9 cellular contexts compared by ENCODE assay signal in the genomic region with DNA sequence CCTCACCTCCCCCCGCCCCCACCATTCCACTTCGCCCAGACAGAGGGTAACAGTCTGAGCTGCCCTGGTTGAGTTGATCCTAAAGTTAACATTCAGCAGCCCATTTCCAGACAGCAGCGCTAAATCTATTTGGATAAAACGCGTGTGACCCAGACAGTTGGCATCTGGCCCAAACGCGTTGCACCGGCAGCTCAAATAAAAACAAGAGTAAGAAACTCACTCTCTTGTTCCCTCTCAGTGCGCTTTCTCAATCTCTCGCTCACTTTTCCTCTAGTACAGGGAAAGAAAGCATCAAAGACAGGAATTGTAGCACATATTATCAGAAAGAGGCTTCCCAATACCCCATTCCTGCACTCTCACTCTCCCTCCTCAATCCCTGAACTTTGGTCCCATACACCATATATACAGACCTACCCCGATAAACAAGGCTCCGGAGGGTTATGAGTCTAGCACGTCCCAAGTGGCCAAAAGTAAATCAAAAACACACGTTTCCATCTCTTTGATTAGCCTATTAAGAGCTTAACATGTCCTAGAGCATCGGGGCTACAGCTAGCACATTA. TPM values are rescaled to one million over a fixed set of nuclear protein-coding genes. Genes with fewer than 3 reads are reported as not detected.
DNase-seq lines count a peak whose midpoint lies in the region; ATAC-seq, FAIRE-seq and TF ChIP-seq lines count a peak whose summit lies in the region.
"Had no signal": no experiment of that assay in that cellular context is flagged by ENCODE, and none has a peak within 500 bp of the region (broad histone marks: within the 10 kb centered on the region; RNA-seq: fewer than 3 reads in every experiment).

No MANE protein-coding gene starts in this region.

- peak overlapping the region; percentile 67 for H2AFZ ChIP-seq in GM23248

- H3K4me2 ChIP-seq in GM23248 (ENCODE audit: unreplicated experiment) = peak overlapping the region; percentile 100

- H3K36me3 Mint-ChIP-seq in type B pancreatic cell = no peaks in the 10 kb centered on the region

- no peak for TF ChIP-seq POLR2A in gastroesophageal sphincter (IDR thresholded peaks at IDR 0.05)

- peak overlapping the region; percentile 92 for H3K9ac ChIP-seq in GM23248

- H3K9me2 ChIP-seq in GM23248 (ENCODE audit: insufficient read depth) = no peaks in the 10 kb centered on the region

- H3K4me3 Mint-ChIP-seq in type B pancreatic cell = no peak overlapping the region

- H3K27me3 ChIP-seq in GM23248 (replicated peaks; ENCODE audit: insufficient read depth) = no peaks in the 10 kb centered on the region
- no peaks in the 10 kb centered on the region for H3K27me3 ChIP-seq in gastroesophageal sphincter
- peaks cover 51% of the 10 kb centered on the region for H3K27me3 ChIP-seq in neutrophil

- H3F3A ChIP-seq in GM23248 (ENCODE audit: insufficient read depth) = peaks cover 44% of the 10 kb centered on the region

- no peaks in the 10 kb centered on the region for H3K36me3 ChIP-seq in GM23248 (ENCODE audit: low read depth)
- no peaks in the 10 kb centered on the region for H3K36me3 ChIP-seq in gastroesophageal sphincter
- H3K36me3 ChIP-seq in neutrophil = no peaks in the 10 kb centered on the region

- H3K9me3 ChIP-seq in GM23248 (ENCODE audit: low read depth) (no peaks in the 10 kb centered on the region), gastroesophageal sphincter (no peaks in the 10 kb centered on the region), neutrophil (no peaks in the 10 kb centered on the region)

- H3K27me3 Mint-ChIP-seq in type B pancreatic cell = no peaks in the 10 kb centered on the region

- H3K79me2 ChIP-seq in GM23248 (ENCODE audit: insufficient read depth) = peaks cover 62% of the 10 kb centered on the region

- WGBS in GM23248 (ENCODE audit: low coverage in 1 of 2, low lambda C conversion rate in 2 of 2, missing lambda C conversion rate in 2 of 2), 2 experiments = 0 to 1% methylated on average over 15 of the region's 15 CpGs
- WGBS in gastroesophageal sphincter (ENCODE audit: low coverage in 1 of 2), 2 donors = 1 to 3% methylated on average over 9 to 15 of the region's 15 CpGs

- H3K4me1 ChIP-seq in GM23248 (ENCODE audit: insufficient read depth) (peaks cover 33% of the 10 kb centered on the region), gastroesophageal sphincter (peaks cover 0 to 33% (median 6%) of the 10 kb centered on the region in 3 donors), neutrophil (ENCODE audit: control insufficient read depth in 1 of 2, insufficient read depth in 1 of 2, low read depth in 1 of 2, low read length in 1 of 2) (peaks cover 23 to 29% of the 10 kb centered on the region in 2 experiments)

- peak; percentile 46 for ATAC-seq in gastroesophageal sphincter

- no peak for TF ChIP-seq EP300 in gastroesophageal sphincter (IDR thresholded peaks at IDR 0.05)

- TF ChIP-seq CTCF in gastroesophageal sphincter (IDR thresholded peaks at IDR 0.05) = peak in 1 of 4 experiments; percentile 6
- TF ChIP-seq CTCF in neutrophil (IDR thresholded peaks at IDR 0.05) = no peak
- TF ChIP-seq CTCF in type B pancreatic cell (conservative IDR thresholded peaks at IDR 0.05) = no peak

- DNase-seq in DMS114 treated with DMSO at 0.1 percent for 48 hours (lab: John Stamatoyannopoulos, UW; ENCODE audit: unreplicated experiment) (peak; percentile 31), GM23248 (peak; percentile 84), NCI-H446 treated with DMSO at 0.1 percent for 48 hours (lab: John Stamatoyannopoulos, UW) (peak; percentile 14), frontal cortex (ENCODE audit: low spot score in 2 of 2) (no peak), type B pancreatic cell (ENCODE audit: extremely low spot score, unreplicated experiment) (no peak)
- DNase-seq in activated T-cell treated with anti-CD3 and anti-CD28 coated beads, Interleukin-2, amount 50 U/mL, for 48 hours = peak; percentile 39 to 48

- H4K20me1 ChIP-seq in GM23248 (ENCODE audit: insufficient read depth) = no peaks in the 10 kb centered on the region

- peak overlapping the region; percentile 96 for H3K27ac ChIP-seq in GM23248
- peak overlapping the region; percentile 82 to 100 (median 89) for H3K27ac ChIP-seq in gastroesophageal sphincter
- no peak overlapping the region for H3K27ac ChIP-seq in neutrophil
- H3K27ac ChIP-seq: VCaP had no signal

- H3K4me3 ChIP-seq in GM23248 (peak overlapping the region; percentile 99), gastroesophageal sphincter (peak overlapping the region; percentile 59 to 95), neutrophil (ENCODE audit: low read depth in 1 of 2, low read length in 1 of 2) (peak overlapping the region; percentile 34 to 60)

- in situ Hi-C loops in GM23248 (cut with MboI) = loop anchor here (5.0 to 25.0 kb wide), 4 partner anchors 386 to 843 kb away; no protein-coding TSS in a partner anchor

- no peak overlapping the region for H3K27ac Mint-ChIP-seq in type B pancreatic cell

- no peaks in the 10 kb centered on the region for H3K9me3 Mint-ChIP-seq in type B pancreatic cell

- peaks cover 17% of the 10 kb centered on the region for H3K4me1 Mint-ChIP-seq in type B pancreatic cell (ENCODE audit: unreplicated experiment)

- FAIRE-seq in frontal cortex (lab: Jason Lieb, UNC) = no peak

RNA-seq across cellular contexts. Expression of a gene that starts 1.3 kb away (rescaled TPM):
- total RNA-seq in GM23248 (2014; rRNA removed; shearing (Covaris generic)) = 62.5 and 76.0 TPM in 2 replicates
- 7.9 and 10.1 TPM in 2 replicates for polyA plus RNA-seq in GM23248 (2016; fragmentation: Nextera tagmentation; extraction: Ambion mirVana)
- 10 to 100 TPM in 2 of 4 donors, 1 to 10 TPM in 2; 2.6 to 25.2 (median 12.3) TPM for total RNA-seq in gastroesophageal sphincter
- 15.5 TPM for total RNA-seq in frontal cortex
- 3.0 and 4.2 TPM in 2 replicates for total RNA-seq in type B pancreatic cell (ENCODE audit: low replicate concordance)

Comparison
In these comparisons a context has a peak if more than half of its experiments do, and no peak if none do; other contexts are left out.
1. DNase-seq: peak in DMS114 treated with DMSO at 0.1 percent for 48 hours (single experiment), GM23248 (single experiment), NCI-H446 treated with DMSO at 0.1 percent for 48 hours (single experiment) and activated T-cell treated with anti-CD3 and anti-CD28 coated beads, Interleukin-2, amount 50 U/mL, for 48 hours (2 of 2); none in frontal cortex (0 of 2) and type B pancreatic cell (single experiment).
2. H3K4me3 ChIP-seq: peak in every context shown above with its lines; median percentile 99 in GM23248; 77 in gastroesophageal sphincter; 47 in neutrophil.